Comparison of ENCODE assay signal across 13 cellular contexts in genomic region chr5:81805086-81805485, GRCh38. TPM values are rescaled to one million over a fixed set of nuclear protein-coding genes. Genes with fewer than 3 reads are reported as not detected.
DNase-seq lines count a peak whose midpoint lies in the region; ATAC-seq lines count a peak whose summit lies in the region.
"Had no signal": no experiment of that assay in that cellular context is flagged by ENCODE, and none has a peak within 500 bp of the region (broad histone marks: within the 10 kb centered on the region; RNA-seq: fewer than 3 reads in every experiment).

No MANE protein-coding gene starts in this region.

- no peak overlapping the region for H3K9ac ChIP-seq in GM23248

- H3K4me2 ChIP-seq in GM23248 (ENCODE audit: unreplicated experiment), result no peak overlapping the region

- no peak overlapping the region for H3K4me3 Mint-ChIP-seq in activated naive CD4-positive, alpha-beta T cell treated with anti-CD3 and anti-CD28 coated beads, Interleukin-2, amount 10 ng/mL, durations not matched to agents 7 days and 5 days
- H3K4me3 Mint-ChIP-seq: B cell; CD4-positive, alpha-beta T cell had no signal

- H3K4me3 ChIP-seq in GM23248, result no peak overlapping the region
- H3K4me3 ChIP-seq: GM12878, HAP-1 had no signal

- H3K27ac ChIP-seq in GM23248, result no peak overlapping the region

- CTCF ChIA-PET in activated naive CD4-positive, alpha-beta T cell treated with anti-CD3 and anti-CD28 coated beads, Interleukin-2, amount 10 ng/mL, durations not matched to agents 7 days and 5 days (lab: Charles Lee), result no interaction called here

- no peak for DNase-seq in activated naive CD4-positive, alpha-beta T cell treated with anti-CD3 and anti-CD28 coated beads, Interleukin-2, amount 10 ng/mL, durations not matched to agents 7 days and 5 days
- no peak for DNase-seq in activated naive CD4-positive, alpha-beta T cell treated with anti-CD3 and anti-CD28 coated beads, Interleukin-2, amount 50 U/mL, for 72 hours (ENCODE audit: low spot score in 2 of 2)
- peak; percentile 12 for DNase-seq in NCI-H2029 treated with DMSO at 0.1 percent for 48 hours (lab: John Stamatoyannopoulos, UW)
- peak; percentile 13 for DNase-seq in renal cortical epithelial cell (ENCODE audit: low read depth)
- DNase-seq in NCI-H446 treated with DMSO at 0.1 percent for 48 hours (lab: John Stamatoyannopoulos, UW), result no peak
- DNase-seq in activated effector memory CD4-positive, alpha-beta T cell treated with Interleukin-2 at 50 U/mL for 16 hours, result no peak
- no peak for DNase-seq in GM23248
- DNase-seq: C1 segment of cervical spinal cord; CD4-positive, alpha-beta T cell; DMS79 had no signal

- no peak overlapping the region for H2AFZ ChIP-seq in GM23248

- H3K4me1 ChIP-seq in GM23248 (ENCODE audit: insufficient read depth), result no peaks in the 10 kb centered on the region
- H3K4me1 ChIP-seq: HAP-1 had no signal

- no peaks in the 10 kb centered on the region for H3K79me2 ChIP-seq in GM23248 (ENCODE audit: insufficient read depth)

- no peaks in the 10 kb centered on the region for H4K20me1 ChIP-seq in GM23248 (ENCODE audit: insufficient read depth)

- no peaks in the 10 kb centered on the region for H3K36me3 Mint-ChIP-seq in activated naive CD4-positive, alpha-beta T cell treated with anti-CD3 and anti-CD28 coated beads, Interleukin-2, amount 10 ng/mL, durations not matched to agents 7 days and 5 days
- H3K36me3 Mint-ChIP-seq in activated naive CD4-positive, alpha-beta T cell treated with anti-CD3 and anti-CD28 coated beads, Interleukin-2, amount 50 U/mL, for 72 hours, result peaks cover 0 to 9% of the 10 kb centered on the region in 2 donors

- peaks cover 16% of the 10 kb centered on the region for H3K9me3 Mint-ChIP-seq in activated naive CD4-positive, alpha-beta T cell treated with anti-CD3 and anti-CD28 coated beads, Interleukin-2, amount 10 ng/mL, durations not matched to agents 7 days and 5 days
- H3K9me3 Mint-ChIP-seq in activated naive CD4-positive, alpha-beta T cell treated with anti-CD3 and anti-CD28 coated beads, Interleukin-2, amount 50 U/mL, for 72 hours, result peaks cover 5 to 19% of the 10 kb centered on the region in 2 donors

- no peaks in the 10 kb centered on the region for H3K36me3 ChIP-seq in GM23248 (ENCODE audit: low read depth)
- H3K36me3 ChIP-seq: HAP-1 had no signal

- no peaks in the 10 kb centered on the region for H3K27me3 ChIP-seq in GM23248 (replicated peaks; ENCODE audit: insufficient read depth)

- no peaks in the 10 kb centered on the region for H3K9me2 ChIP-seq in GM23248 (ENCODE audit: insufficient read depth)

- H3K27ac Mint-ChIP-seq in activated naive CD4-positive, alpha-beta T cell treated with anti-CD3 and anti-CD28 coated beads, Interleukin-2, amount 10 ng/mL, durations not matched to agents 7 days and 5 days, result peak overlapping the region; percentile 19
- H3K27ac Mint-ChIP-seq in activated naive CD4-positive, alpha-beta T cell treated with anti-CD3 and anti-CD28 coated beads, Interleukin-2, amount 50 U/mL, for 72 hours, result no peak overlapping the region
- H3K27ac Mint-ChIP-seq: B cell; CD4-positive, alpha-beta T cell had no signal

- peaks cover 9% of the 10 kb centered on the region for H3K4me1 Mint-ChIP-seq in activated naive CD4-positive, alpha-beta T cell treated with anti-CD3 and anti-CD28 coated beads, Interleukin-2, amount 10 ng/mL, durations not matched to agents 7 days and 5 days

- no peaks in the 10 kb centered on the region for H3K9me3 ChIP-seq in GM23248 (ENCODE audit: low read depth)
- H3K9me3 ChIP-seq: HAP-1 had no signal

- H3K27me3 Mint-ChIP-seq in activated naive CD4-positive, alpha-beta T cell treated with anti-CD3 and anti-CD28 coated beads, Interleukin-2, amount 10 ng/mL, durations not matched to agents 7 days and 5 days, result no peaks in the 10 kb centered on the region
- H3K27me3 Mint-ChIP-seq: B cell; CD4-positive, alpha-beta T cell had no signal

- no peak for ATAC-seq in activated naive CD4-positive, alpha-beta T cell treated with anti-CD3 and anti-CD28 coated beads, Interleukin-2, amount 50 U/mL, for 72 hours
- ATAC-seq: GM12878 had no signal

- H3F3A ChIP-seq in GM23248 (ENCODE audit: insufficient read depth), result no peaks in the 10 kb centered on the region

- in situ Hi-C loops in GM23248 (cut with MboI), result no loop called here

RNA-seq across cellular contexts. Expression of gene SSBP2, which starts 54.2 kb away (rescaled TPM):
- 10 to 100 TPM in 1 of 2 donors, 1 to 10 TPM in 1; 10.0 to 20.9 TPM for total RNA-seq in activated naive CD4-positive, alpha-beta T cell treated with anti-CD3 and anti-CD28 coated beads, Interleukin-2, amount 50 U/mL, for 72 hours
- 2.8 and 14.4 TPM in 2 replicates for total RNA-seq in renal cortical epithelial cell
- 22.0 and 25.5 TPM in 2 replicates for total RNA-seq in GM23248 (2014; rRNA removed; shearing (Covaris generic))
- 40.0 and 43.0 TPM in 2 replicates for polyA plus RNA-seq in GM23248 (2016; fragmentation: Nextera tagmentation; extraction: Ambion mirVana)

Comparison
In these comparisons a context has a peak if more than half of its experiments do, and no peak if none do; other contexts are left out.
1. DNase-seq: peak in NCI-H2029 treated with DMSO at 0.1 percent for 48 hours (single experiment) and renal cortical epithelial cell (single experiment); none in activated naive CD4-positive, alpha-beta T cell treated with anti-CD3 and anti-CD28 coated beads, Interleukin-2, amount 10 ng/mL, durations not matched to agents 7 days and 5 days (single experiment), activated naive CD4-positive, alpha-beta T cell treated with anti-CD3 and anti-CD28 coated beads, Interleukin-2, amount 50 U/mL, for 72 hours (0 of 2), NCI-H446 treated with DMSO at 0.1 percent for 48 hours (single experiment), activated effector memory CD4-positive, alpha-beta T cell treated with Interleukin-2 at 50 U/mL for 16 hours (single experiment) and GM23248 (single experiment).